25 cellular contexts compared by ENCODE assay signal in genomic region chr11:70511345-70511744, GRCh38.
DNase-seq lines count a peak whose midpoint lies in the region; ATAC-seq and TF ChIP-seq lines count a peak whose summit lies in the region.
"Had no signal": no experiment of that assay in that cellular context is flagged by ENCODE, and none has a peak within 500 bp of the region (broad histone marks: within the 10 kb centered on the region; RNA-seq: fewer than 3 reads in every experiment).

No MANE protein-coding gene starts in this region.

- ATAC-seq in HCT116 (no peak; the same call in 1 of the 2 replicates), SK-N-SH treated with all-trans-retinoic acid at 6 μM for 48 hours (no peak), HG02759 (IDR thresholded peaks at IDR 0.05; ENCODE audit: unreplicated experiment) (no peak)
- no peak for ATAC-seq in CD8-positive, alpha-beta T cell
- ATAC-seq: activated T-helper 17 cell treated with anti-CD3 and anti-CD28 coated beads, Interleukin-2, amount 50 U/mL, for 72 hours; naive thymus-derived CD4-positive, alpha-beta T cell; right cardiac atrium had no signal

- no peaks in the 10 kb centered on the region for H3K4me1 Mint-ChIP-seq in mesothelial cell of epicardium
- H3K4me1 Mint-ChIP-seq in CD8-positive, alpha-beta T cell (ENCODE audit: low read depth) = no peaks in the 10 kb centered on the region
- H3K4me1 Mint-ChIP-seq: activated naive CD8-positive, alpha-beta T cell treated with anti-CD3 and anti-CD28 coated beads for 36 hours; activated T-helper 17 cell treated with anti-CD3 and anti-CD28 coated beads, Interleukin-2, amount 50 U/mL, for 72 hours; central memory CD8-positive, alpha-beta T cell; naive thymus-derived CD4-positive, alpha-beta T cell had no signal

- H3K9me3 Mint-ChIP-seq in mesothelial cell of epicardium = peaks cover 33% of the 10 kb centered on the region
- peaks cover 28% of the 10 kb centered on the region for H3K9me3 Mint-ChIP-seq in CD8-positive, alpha-beta T cell

- POLR2A ChIA-PET in HCT116 (lab: Charles Lee) = no interaction called here
- POLR2A ChIA-PET in CD8-positive, alpha-beta T cell (lab: Charles Lee) = no interaction called here

- no peak overlapping the region for H2AFZ ChIP-seq in HCT116 (ENCODE audit: low read depth, low read length, poor library complexity, severe bottlenecking)
- H2AFZ ChIP-seq: GM23248 had no signal

- intact Hi-C loops in HCT116 (cut with micrococcal nuclease) = no loop called here
- intact Hi-C loops in CD8-positive, alpha-beta T cell (cut with DNase I, micrococcal nuclease) = no loop called here

- no peak overlapping the region for H3K4me3 ChIP-seq in DOHH2 (ENCODE audit: low read length)
- H3K4me3 ChIP-seq in HCT116 (replicated peaks in 1 of 2; ENCODE audit: low read depth in 1 of 2, low read length in 2 of 2) = no peak overlapping the region
- H3K4me3 ChIP-seq in brain microvascular endothelial cell (ENCODE audit: low read depth, low read length) = no peak overlapping the region
- no peak overlapping the region for H3K4me3 ChIP-seq in CD8-positive, alpha-beta T cell (ENCODE audit: low read depth, low read length)
- H3K4me3 ChIP-seq: GM23248, uterus had no signal

- H3K36me3 ChIP-seq in DOHH2 (ENCODE audit: control insufficient read depth, low read length) (no peaks in the 10 kb centered on the region), HCT116 (ENCODE audit: control insufficient read depth in 1 of 2, insufficient read depth in 2 of 2, low read length in 2 of 2) (no peaks in the 10 kb centered on the region), brain microvascular endothelial cell (replicated peaks) (no peaks in the 10 kb centered on the region)
- no peaks in the 10 kb centered on the region for H3K36me3 ChIP-seq in CD8-positive, alpha-beta T cell (ENCODE audit: insufficient read depth, low read length)
- H3K36me3 ChIP-seq: uterus had no signal

- BruUV-seq in HCT116 (replicated peaks; lab: Mats Ljungman, UMichigan) = no TSS peak

- peak; percentile 30 for TF ChIP-seq CTCF in DOHH2 (IDR thresholded peaks at IDR 0.05; ENCODE audit: low read depth, low read length, poor library complexity, severe bottlenecking)
- peak in 2 of 3 experiments; percentile 61 to 62; a peak in 4 of 6 replicates for TF ChIP-seq CTCF in HCT116 (IDR thresholded peaks at IDR 0.05 in 2 of 3, conservative IDR thresholded peaks at IDR 0.05 in 1 of 3; ENCODE audit: borderline replicate concordance in 1 of 3, insufficient read depth in 1 of 3, low read depth in 2 of 3, low read length in 2 of 3)
- peak; percentile 14 for TF ChIP-seq CTCF in brain microvascular endothelial cell (IDR thresholded peaks at IDR 0.05; ENCODE audit: low read depth, low read length, missing control alignments)
- TF ChIP-seq CTCF in mesothelial cell of epicardium (IDR thresholded peaks at IDR 0.05; ENCODE audit: unreplicated experiment) = peak; percentile 76
- no peak for TF ChIP-seq CTCF in CD8-positive, alpha-beta T cell (IDR thresholded peaks at IDR 0.05)

- H3K27ac Mint-ChIP-seq in mesothelial cell of epicardium = no peak overlapping the region
- no peak overlapping the region for H3K27ac Mint-ChIP-seq in CD8-positive, alpha-beta T cell
- H3K27ac Mint-ChIP-seq: activated naive CD8-positive, alpha-beta T cell treated with anti-CD3 and anti-CD28 coated beads for 36 hours; activated T-helper 17 cell treated with anti-CD3 and anti-CD28 coated beads, Interleukin-2, amount 50 U/mL, for 72 hours; naive thymus-derived CD4-positive, alpha-beta T cell had no signal

- no peaks in the 10 kb centered on the region for H3F3A ChIP-seq in DOHH2 (ENCODE audit: control insufficient read depth, insufficient read depth)

- DNase-seq in HCT116 (ENCODE audit: low read depth, low spot score) = no peak
- DNase-seq in brain microvascular endothelial cell = no peak
- DNase-seq in mesothelial cell of epicardium (ENCODE audit: low spot score in 2 of 2, unreplicated experiment in 2 of 2) = no peak
- DNase-seq in CD8-positive, alpha-beta T cell = no peak
- DNase-seq in COLO829 (ENCODE audit: low spot score) = no peak
- DNase-seq: activated CD4-positive, alpha-beta T cell treated with anti-CD3 and anti-CD28 coated beads, Interleukin-2, amount 50 U/mL, for 4 hours; activated CD8-positive, alpha-beta memory T cell treated with anti-CD3 and anti-CD28 coated beads, Interleukin-2, amount 50 U/mL, for 4 hours; activated naive CD8-positive, alpha-beta T cell treated with anti-CD3 and anti-CD28 coated beads for 36 hours; C1 segment of cervical spinal cord; GM23248; mesenchymal stem cell; naive thymus-derived CD4-positive, alpha-beta T cell; NCI-H1092 treated with DMSO at 0.1 percent for 48 hours; NCI-H1930; NCI-H2227 treated with DMSO at 0.1 percent for 48 hours; NCI-H748 treated with DMSO at 0.1 percent for 48 hours; stimulated activated CD4-positive, alpha-beta T cell treated with anti-CD3 and anti-CD28 coated beads, Interleukin-4, amount 100 ng/mL, for 4 hours; stimulated activated naive CD4-positive, alpha-beta T cell; uterus had no signal

- no peak overlapping the region for H3K4me3 Mint-ChIP-seq in mesothelial cell of epicardium
- H3K4me3 Mint-ChIP-seq in CD8-positive, alpha-beta T cell = no peak overlapping the region
- H3K4me3 Mint-ChIP-seq: activated naive CD8-positive, alpha-beta T cell treated with anti-CD3 and anti-CD28 coated beads for 36 hours; activated T-helper 17 cell treated with anti-CD3 and anti-CD28 coated beads, Interleukin-2, amount 50 U/mL, for 72 hours; central memory CD8-positive, alpha-beta T cell; naive thymus-derived CD4-positive, alpha-beta T cell had no signal

- RAD21 ChIA-PET in HCT116 (lab: Charles Lee; ENCODE audit: low non-redundant PET in 1 of 2, low total read pairs in 2 of 2, uncharacterized antibody in 2 of 2, unreplicated experiment in 2 of 2) = no interaction called here

- H3K4me2 ChIP-seq in DOHH2 (ENCODE audit: low read length) (no peak overlapping the region), HCT116 (ENCODE audit: low read length) (no peak overlapping the region)

- H3K27ac ChIP-seq in DOHH2 (ENCODE audit: low read depth, low read length) (no peak overlapping the region), HCT116 (ENCODE audit: low read depth, low read length) (no peak overlapping the region), brain microvascular endothelial cell (no peak overlapping the region)
- H3K27ac ChIP-seq in CD8-positive, alpha-beta T cell (ENCODE audit: low read depth, low read length) = no peak overlapping the region
- H3K27ac ChIP-seq: GM23248, uterus had no signal

- no peak overlapping the region for H3K9ac ChIP-seq in HCT116 (ENCODE audit: low read length)
- H3K9ac ChIP-seq: GM23248 had no signal

- H4K20me1 ChIP-seq in DOHH2 (ENCODE audit: control insufficient read depth, insufficient read depth, low read depth, low read length) = no peaks in the 10 kb centered on the region
- H4K20me1 ChIP-seq in HCT116 (ENCODE audit: insufficient read depth) = no peaks in the 10 kb centered on the region

- in situ Hi-C loops in brain microvascular endothelial cell (cut with HindIII; ENCODE audit: low pct_ligation_motif_present, low sequenced_read_pairs) = no loop called here

- peaks cover 5% of the 10 kb centered on the region for H3K27me3 Mint-ChIP-seq in mesothelial cell of epicardium (ENCODE audit: low read depth)
- H3K27me3 Mint-ChIP-seq in CD8-positive, alpha-beta T cell (ENCODE audit: low read depth) = no peaks in the 10 kb centered on the region

- H3K9me2 ChIP-seq in DOHH2 (replicated peaks; ENCODE audit: control insufficient read depth, low read length) = no peaks in the 10 kb centered on the region
- H3K9me2 ChIP-seq in HCT116 (ENCODE audit: insufficient read depth) = no peaks in the 10 kb centered on the region

- no peaks in the 10 kb centered on the region for H3K4me1 ChIP-seq in DOHH2 (ENCODE audit: control insufficient read depth, low read length)
- no peaks in the 10 kb centered on the region; a peak in 1 of 4 replicates for H3K4me1 ChIP-seq in HCT116 (ENCODE audit: control insufficient read depth in 1 of 2, insufficient read depth in 2 of 2, low read length in 2 of 2)
- no peaks in the 10 kb centered on the region for H3K4me1 ChIP-seq in CD8-positive, alpha-beta T cell (ENCODE audit: insufficient read depth, low read length)
- H3K4me1 ChIP-seq: uterus had no signal

- H3K27me3 ChIP-seq in DOHH2 (ENCODE audit: control insufficient read depth, low read length) = peaks cover 3% of the 10 kb centered on the region; the same call in 1 of the 2 replicates
- no peaks in the 10 kb centered on the region for H3K27me3 ChIP-seq in HCT116 (ENCODE audit: insufficient read depth, low read length)
- no peaks in the 10 kb centered on the region for H3K27me3 ChIP-seq in brain microvascular endothelial cell (replicated peaks)
- no peaks in the 10 kb centered on the region for H3K27me3 ChIP-seq in CD8-positive, alpha-beta T cell (ENCODE audit: insufficient read depth, low read length)
- H3K27me3 ChIP-seq: uterus had no signal

- TF ChIP-seq POLR2A in HCT116 (IDR thresholded peaks at IDR 0.05; ENCODE audit: borderline replicate concordance, extremely low read depth, insufficient read depth, insufficient read length) = no peak

- H3K79me2 ChIP-seq in DOHH2 (ENCODE audit: control insufficient read depth, low read length) (no peaks in the 10 kb centered on the region), HCT116 (ENCODE audit: insufficient read depth, low read length) (no peaks in the 10 kb centered on the region)

- 0 out of 2 replicates have a peak, but pooled peaks have one; percentile 26 for TF ChIP-seq RAD21 in HCT116 (IDR thresholded peaks at IDR 0.05; ENCODE audit: low read depth)

- H3K36me3 Mint-ChIP-seq in mesothelial cell of epicardium = no peaks in the 10 kb centered on the region
- no peaks in the 10 kb centered on the region for H3K36me3 Mint-ChIP-seq in CD8-positive, alpha-beta T cell
- H3K36me3 Mint-ChIP-seq: activated naive CD8-positive, alpha-beta T cell treated with anti-CD3 and anti-CD28 coated beads for 36 hours had no signal

- CTCF ChIA-PET in HCT116 (lab: Charles Lee) = no interaction called here
- CTCF ChIA-PET in CD8-positive, alpha-beta T cell (lab: Charles Lee) = no interaction called here

- H3K9me3 ChIP-seq in DOHH2 (ENCODE audit: control insufficient read depth, insufficient read depth, low read length) (peaks cover 17% of the 10 kb centered on the region; the same call in 1 of the 2 replicates), HCT116 (ENCODE audit: control insufficient read depth in 1 of 2, insufficient read depth in 1 of 2, low read depth in 1 of 2, low read length in 2 of 2) (peaks cover 10 to 14% of the 10 kb centered on the region in 2 experiments; a peak in 3 of 4 replicates)
- H3K9me3 ChIP-seq in CD8-positive, alpha-beta T cell (ENCODE audit: low read length) = no peaks in the 10 kb centered on the region
- H3K9me3 ChIP-seq: uterus had no signal

TF ChIP-seq in HCT116, 20 proteins besides CTCF, POLR2A, EP300 and RAD21 (continues in another document):
- TF ChIP-seq EZH2phosphoT487 (IDR thresholded peaks at IDR 0.05; ENCODE audit: borderline replicate concordance) = no peak

TF ChIP-seq in SK-N-SH treated with all-trans-retinoic acid at 6 μM for 48 hours, 23 proteins besides CTCF, POLR2A, EP300 and RAD21:
- TF ChIP-seq ESRRG (CRISPR knock-in tag; IDR thresholded peaks at IDR 0.05) (no peak), ZNF565 (CRISPR knock-in tag; conservative IDR thresholded peaks at IDR 0.05; ENCODE audit: low read depth) (no peak), ISL1 (CRISPR knock-in tag; IDR thresholded peaks at IDR 0.05) (no peak), ZNF70 (CRISPR knock-in tag; IDR thresholded peaks at IDR 0.05) (no peak), PPARA (CRISPR knock-in tag; IDR thresholded peaks at IDR 0.05; ENCODE audit: borderline replicate concordance) (no peak)
TF ChIP-seq in SK-N-SH treated with all-trans-retinoic acid at 6 μM for 48 hours: peak in this region for 0.
